Comparison of ENCODE assay signal across 16 cellular contexts in genomic region chr1:83706354-83706938, GRCh38.
A peak's percentile ranks its signal among the peaks of the same experiment; 100 is the strongest.
DNase-seq lines count a peak whose midpoint lies in the region; ATAC-seq and TF ChIP-seq lines count a peak whose summit lies in the region.
"Had no signal": no experiment of that assay in that cellular context is flagged by ENCODE, and none has a peak within 500 bp of the region (broad histone marks: within the 10 kb centered on the region; RNA-seq: fewer than 3 reads in every experiment).

No MANE protein-coding gene starts in this region.

- H2AK5ac ChIP-seq in mesenchymal stem cell (ENCODE audit: low read length, severe bottlenecking): no peak overlapping the region

- no peak overlapping the region for H3K4ac ChIP-seq in mesenchymal stem cell (ENCODE audit: low read depth in 1 of 2, low read length in 2 of 2)

- peak; percentile 3 for DNase-seq in activated CD4-positive, alpha-beta T cell treated with anti-CD3 and anti-CD28 coated beads for 48 hours
- DNase-seq in activated CD4-positive, alpha-beta T cell treated with anti-CD3 and anti-CD28 coated beads, Interleukin-2, amount 10 ng/mL, durations not matched to agents 24 days and 14 days: no peak
- no peak for DNase-seq in activated naive CD4-positive, alpha-beta T cell treated with anti-CD3 and anti-CD28 coated beads, Interleukin-2, amount 50 U/mL, for 72 hours (ENCODE audit: low spot score in 2 of 2)
- no peak for DNase-seq in activated naive CD4-positive, alpha-beta T cell treated with anti-CD3 and anti-CD28 coated beads for 36 hours
- peak; percentile 20 for DNase-seq in inferior parietal cortex (ENCODE audit: extremely low spot score)
- no peak for DNase-seq in mesenchymal stem cell
- no peak for DNase-seq in PC-9
- DNase-seq: 8988T; C1 segment of cervical spinal cord; CD4-positive, alpha-beta memory T cell; DMS79; H7 had no signal

- H3K27me3 Mint-ChIP-seq in activated CD4-positive, alpha-beta T cell treated with anti-CD3 and anti-CD28 coated beads, Interleukin-2, amount 10 ng/mL, durations not matched to agents 24 days and 14 days: no peaks in the 10 kb centered on the region
- no peaks in the 10 kb centered on the region for H3K27me3 Mint-ChIP-seq in activated naive CD4-positive, alpha-beta T cell treated with anti-CD3 and anti-CD28 coated beads for 36 hours (ENCODE audit: low read depth)
- H3K27me3 Mint-ChIP-seq: B cell; CD4-positive, alpha-beta memory T cell had no signal

- no peak overlapping the region for H2BK15ac ChIP-seq in mesenchymal stem cell (ENCODE audit: low read depth, poor library complexity, severe bottlenecking)

- no peak overlapping the region for H2BK120ac ChIP-seq in mesenchymal stem cell (ENCODE audit: low read depth, low read length)

- H3K4me2 ChIP-seq in mesenchymal stem cell (ENCODE audit: low read length, poor library complexity, severe bottlenecking) (no peak overlapping the region), PC-9 (no peak overlapping the region)
- H3K4me2 ChIP-seq: GM23338 had no signal

- H3K9ac ChIP-seq in mesenchymal stem cell (ENCODE audit: low read length): no peak overlapping the region

- H4K8ac ChIP-seq in mesenchymal stem cell (ENCODE audit: low read length): no peak overlapping the region

- 98% methylated on average over 1 of the region's 3 CpGs for WGBS in mesenchymal stem cell

- H3K23ac ChIP-seq in mesenchymal stem cell (ENCODE audit: low read length in 2 of 2): no peak overlapping the region

- H3K36me3 ChIP-seq in mesenchymal stem cell (ENCODE audit: control insufficient read depth in 1 of 2, insufficient read depth in 2 of 2, low read depth in 1 of 2, low read length in 2 of 2) (no peaks in the 10 kb centered on the region), PC-9 (ENCODE audit: low read depth) (no peaks in the 10 kb centered on the region)

- no peak for TF ChIP-seq CTCF in PC-9 (conservative IDR thresholded peaks at IDR 0.05)

- CTCF ChIA-PET in activated naive CD4-positive, alpha-beta T cell treated with anti-CD3 and anti-CD28 coated beads for 36 hours (lab: Charles Lee): no interaction called here
- CTCF ChIA-PET in PC-9 (lab: Charles Lee): no interaction called here

- H2AFZ ChIP-seq in mesenchymal stem cell (ENCODE audit: low read depth, low read length) (no peak overlapping the region), PC-9 (no peak overlapping the region)
- H2AFZ ChIP-seq: GM23338 had no signal

- no peak overlapping the region for H3K18ac ChIP-seq in mesenchymal stem cell (ENCODE audit: low read depth in 1 of 2, low read length in 2 of 2)

- H3K4me1 Mint-ChIP-seq in activated CD4-positive, alpha-beta T cell treated with anti-CD3 and anti-CD28 coated beads, Interleukin-2, amount 10 ng/mL, durations not matched to agents 24 days and 14 days: peaks cover 5% of the 10 kb centered on the region
- H3K4me1 Mint-ChIP-seq in activated naive CD4-positive, alpha-beta T cell treated with anti-CD3 and anti-CD28 coated beads for 36 hours (ENCODE audit: low read depth): peaks cover 26% of the 10 kb centered on the region
- H3K4me1 Mint-ChIP-seq: B cell; CD4-positive, alpha-beta memory T cell had no signal

- H3K27ac Mint-ChIP-seq in activated CD4-positive, alpha-beta T cell treated with anti-CD3 and anti-CD28 coated beads, Interleukin-2, amount 10 ng/mL, durations not matched to agents 24 days and 14 days: no peak overlapping the region
- H3K27ac Mint-ChIP-seq in activated naive CD4-positive, alpha-beta T cell treated with anti-CD3 and anti-CD28 coated beads, Interleukin-2, amount 50 U/mL, for 72 hours: peak overlapping the region in 1 of 2 donors; percentile 3
- H3K27ac Mint-ChIP-seq in activated naive CD4-positive, alpha-beta T cell treated with anti-CD3 and anti-CD28 coated beads for 36 hours: no peak overlapping the region
- H3K27ac Mint-ChIP-seq: B cell; CD4-positive, alpha-beta memory T cell; GM23338 had no signal

- no peak overlapping the region for H2BK5ac ChIP-seq in mesenchymal stem cell (ENCODE audit: low read depth, low read length, poor library complexity, severe bottlenecking)

- H3K79me2 ChIP-seq in PC-9 (ENCODE audit: low read depth): no peaks in the 10 kb centered on the region

- POLR2A ChIA-PET in PC-9 (lab: Charles Lee; ENCODE audit: unreplicated experiment): no interaction called here

- peaks cover 3% of the 10 kb centered on the region for H3K9me3 Mint-ChIP-seq in activated CD4-positive, alpha-beta T cell treated with anti-CD3 and anti-CD28 coated beads, Interleukin-2, amount 10 ng/mL, durations not matched to agents 24 days and 14 days
- H3K9me3 Mint-ChIP-seq in activated naive CD4-positive, alpha-beta T cell treated with anti-CD3 and anti-CD28 coated beads, Interleukin-2, amount 50 U/mL, for 72 hours: peaks cover 0 to 8% of the 10 kb centered on the region in 2 donors
- H3K9me3 Mint-ChIP-seq in activated naive CD4-positive, alpha-beta T cell treated with anti-CD3 and anti-CD28 coated beads for 36 hours: no peaks in the 10 kb centered on the region

- no peak overlapping the region for H3K4me3 Mint-ChIP-seq in activated CD4-positive, alpha-beta T cell treated with anti-CD3 and anti-CD28 coated beads, Interleukin-2, amount 10 ng/mL, durations not matched to agents 24 days and 14 days
- no peak overlapping the region for H3K4me3 Mint-ChIP-seq in activated naive CD4-positive, alpha-beta T cell treated with anti-CD3 and anti-CD28 coated beads for 36 hours
- H3K4me3 Mint-ChIP-seq: B cell; CD4-positive, alpha-beta memory T cell; GM23338 had no signal

- ATAC-seq in activated naive CD4-positive, alpha-beta T cell treated with anti-CD3 and anti-CD28 coated beads, Interleukin-2, amount 50 U/mL, for 72 hours: peak; percentile 64 to 89
- ATAC-seq: GM12878, GM23338 had no signal

- H4K91ac ChIP-seq in mesenchymal stem cell (ENCODE audit: low read length): no peak overlapping the region

- no TSS peak for BruUV-seq in PC-9 (replicated peaks; lab: Mats Ljungman, UMichigan)

- intact Hi-C loops in activated CD4-positive, alpha-beta T cell treated with anti-CD3 and anti-CD28 coated beads, Interleukin-2, amount 10 ng/mL, durations not matched to agents 24 days and 14 days (cut with micrococcal nuclease): no loop called here
- intact Hi-C loops in activated naive CD4-positive, alpha-beta T cell treated with anti-CD3 and anti-CD28 coated beads for 36 hours (cut with micrococcal nuclease): no loop called here
- intact Hi-C loops in PC-9 (cut with micrococcal nuclease; ENCODE audit: unreplicated experiment): no loop called here

- H4K20me1 ChIP-seq in PC-9 (ENCODE audit: insufficient read depth): no peaks in the 10 kb centered on the region

- H3K4me1 ChIP-seq in mesenchymal stem cell (ENCODE audit: control insufficient read depth, insufficient read depth, low read depth, low read length): peaks cover 3% of the 10 kb centered on the region
- H3K4me1 ChIP-seq in PC-9 (replicated peaks; ENCODE audit: insufficient read depth): no peaks in the 10 kb centered on the region

- no peak overlapping the region for H3K14ac ChIP-seq in mesenchymal stem cell (ENCODE audit: low read length in 2 of 2)

- H2BK12ac ChIP-seq in mesenchymal stem cell (ENCODE audit: low read length in 2 of 2): no peak overlapping the region

- H3K79me1 ChIP-seq in mesenchymal stem cell (replicated peaks; ENCODE audit: low read length, poor library complexity, severe bottlenecking): no peaks in the 10 kb centered on the region

- H3K27ac ChIP-seq in mesenchymal stem cell (ENCODE audit: low read length, poor library complexity, severe bottlenecking) (no peak overlapping the region), PC-9 (no peak overlapping the region)
- H3K27ac ChIP-seq: HL-60 had no signal

- H3K9me3 ChIP-seq in mesenchymal stem cell (ENCODE audit: control insufficient read depth, low read length) (no peaks in the 10 kb centered on the region), PC-9 (ENCODE audit: insufficient read depth, low read depth) (no peaks in the 10 kb centered on the region)

- H3F3A ChIP-seq in PC-9 (ENCODE audit: insufficient read depth, low read depth): no peaks in the 10 kb centered on the region

- H3K4me3 ChIP-seq in mesenchymal stem cell (ENCODE audit: insufficient read depth in 1 of 2, low read depth in 1 of 2, low read length in 2 of 2): no peak overlapping the region
- no peak overlapping the region for H3K4me3 ChIP-seq in PC-9
- H3K4me3 ChIP-seq: GM12878, GM23338 had no signal

- H3K27me3 ChIP-seq in mesenchymal stem cell (ENCODE audit: control insufficient read depth in 1 of 2, insufficient read depth in 1 of 2, low read length in 2 of 2) (no peaks in the 10 kb centered on the region), PC-9 (ENCODE audit: insufficient read depth, low read depth) (no peaks in the 10 kb centered on the region)

- no peaks in the 10 kb centered on the region for H3K9me2 ChIP-seq in PC-9 (ENCODE audit: insufficient read depth)

- no peaks in the 10 kb centered on the region for H3K36me3 Mint-ChIP-seq in activated CD4-positive, alpha-beta T cell treated with anti-CD3 and anti-CD28 coated beads, Interleukin-2, amount 10 ng/mL, durations not matched to agents 24 days and 14 days (ENCODE audit: low read depth)
- H3K36me3 Mint-ChIP-seq in activated naive CD4-positive, alpha-beta T cell treated with anti-CD3 and anti-CD28 coated beads, Interleukin-2, amount 50 U/mL, for 72 hours: no peaks in the 10 kb centered on the region
- H3K36me3 Mint-ChIP-seq in activated naive CD4-positive, alpha-beta T cell treated with anti-CD3 and anti-CD28 coated beads for 36 hours (ENCODE audit: low read depth): peaks cover 2% of the 10 kb centered on the region
- H3K36me3 Mint-ChIP-seq: CD4-positive, alpha-beta memory T cell had no signal

Comparison
In these comparisons a context has a peak if more than half of its experiments do, and no peak if none do; other contexts are left out.
1. DNase-seq: peak in activated CD4-positive, alpha-beta T cell treated with anti-CD3 and anti-CD28 coated beads for 48 hours (single experiment) and inferior parietal cortex (single experiment); none in activated CD4-positive, alpha-beta T cell treated with anti-CD3 and anti-CD28 coated beads, Interleukin-2, amount 10 ng/mL, durations not matched to agents 24 days and 14 days (single experiment), activated naive CD4-positive, alpha-beta T cell treated with anti-CD3 and anti-CD28 coated beads, Interleukin-2, amount 50 U/mL, for 72 hours (0 of 2), activated naive CD4-positive, alpha-beta T cell treated with anti-CD3 and anti-CD28 coated beads for 36 hours (single experiment), mesenchymal stem cell (single experiment) and PC-9 (0 of 2).